1 cellular context compared by ENCODE assay signal in the genomic region with DNA sequence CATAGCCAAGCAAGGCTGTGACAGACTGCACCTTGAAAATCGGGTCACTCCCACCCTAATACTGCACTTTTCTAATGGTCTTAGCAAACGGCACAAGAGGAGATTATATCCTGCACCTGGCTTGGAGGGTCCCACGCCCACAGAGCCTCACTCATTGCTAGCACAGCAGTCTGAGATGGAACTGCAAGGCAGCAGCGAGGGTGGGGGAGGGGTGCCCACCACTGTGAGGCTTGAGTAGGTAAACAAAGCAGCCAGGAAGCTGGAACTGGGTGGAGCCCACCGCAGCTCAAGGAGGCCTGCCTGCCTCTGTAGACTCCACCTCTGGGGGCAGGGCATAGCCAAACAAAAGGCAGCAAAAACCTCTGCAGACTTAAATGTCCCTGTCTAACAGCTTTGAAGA. TPM values are rescaled to one million over a fixed set of nuclear protein-coding genes. Genes with fewer than 3 reads are reported as not detected.
"Had no signal": no experiment of that assay in that cellular context is flagged by ENCODE, and none has a peak within 500 bp of the region (broad histone marks: within the 10 kb centered on the region; RNA-seq: fewer than 3 reads in every experiment).

No MANE protein-coding gene starts in this region.

RNA-seq across cellular contexts. Expression of a gene that starts 51.1 kb away (rescaled TPM):
- total RNA-seq: osteocyte had no signal
